Comparison of ENCODE assay signal across 8 cellular contexts in genomic region chr4:153222790-153223417, GRCh38. TPM values are rescaled to one million over a fixed set of nuclear protein-coding genes. Genes with fewer than 3 reads are reported as not detected.
DNase-seq lines count a peak whose midpoint lies in the region; ATAC-seq, FAIRE-seq and TF ChIP-seq lines count a peak whose summit lies in the region.

No MANE protein-coding gene starts in this region.

- intact Hi-C loops in left ventricle myocardium inferior (cut with micrococcal nuclease): no loop called here

- H3K9me3 ChIP-seq in left ventricle myocardium inferior (replicated peaks) (no peaks in the 10 kb centered on the region), parathyroid adenoma (ENCODE audit: control insufficient read depth, low read length) (no peaks in the 10 kb centered on the region)

- peak overlapping the region; percentile 90 for H2AFZ ChIP-seq in parathyroid adenoma

- H3K27me3 ChIP-seq in left ventricle myocardium inferior (ENCODE audit: low read depth) (no peaks in the 10 kb centered on the region), parathyroid adenoma (ENCODE audit: control insufficient read depth, insufficient read depth, low read length) (no peaks in the 10 kb centered on the region)

- H3K27ac ChIP-seq in left ventricle myocardium inferior (replicated peaks): peak overlapping the region; percentile 96
- H3K27ac ChIP-seq in parathyroid adenoma: peak overlapping the region; percentile 68

- H3K4me2 ChIP-seq in parathyroid adenoma (ENCODE audit: low read length): peak overlapping the region; percentile 44

- peaks cover 56% of the 10 kb centered on the region for H3K4me1 ChIP-seq in left ventricle myocardium inferior
- peaks cover 6% of the 10 kb centered on the region for H3K4me1 ChIP-seq in parathyroid adenoma

- DNase-seq in activated CD4-positive, CD25-positive, alpha-beta regulatory T cell (lab: John Stamatoyannopoulos, UW): no peak
- peak; percentile 78 for DNase-seq in OCI-M1 (lab: John Stamatoyannopoulos, UW)
- peak in 46 of 56 donors; percentile 8 to 73 (median 48) for DNase-seq in amygdala (lab: John Stamatoyannopoulos, UW)
- peak; percentile 54 for DNase-seq in left ventricle myocardium inferior
- DNase-seq in D721Med (ENCODE audit: insufficient read length, low spot score): no peak

- H3K9ac ChIP-seq in parathyroid adenoma: no peak overlapping the region

- H3K79me2 ChIP-seq in parathyroid adenoma: no peaks in the 10 kb centered on the region

- H3K36me3 ChIP-seq in left ventricle myocardium inferior (no peaks in the 10 kb centered on the region), parathyroid adenoma (ENCODE audit: control insufficient read depth, insufficient read depth, low read length) (no peaks in the 10 kb centered on the region)

- peak; percentile 39 to 60 for ATAC-seq in activated CD4-positive, CD25-positive, alpha-beta regulatory T cell treated with anti-CD3 and anti-CD28 coated beads, Interleukin-2, amount 50 U/mL, for 24 hours
- ATAC-seq in HG02938 (IDR thresholded peaks at IDR 0.05; ENCODE audit: unreplicated experiment): peak; percentile 58

- FAIRE-seq in D721Med (lab: Jason Lieb, UNC): no peak

- no peak for TF ChIP-seq CTCF in left ventricle myocardium inferior (IDR thresholded peaks at IDR 0.05; ENCODE audit: borderline replicate concordance)
- no peak for TF ChIP-seq CTCF in parathyroid adenoma (IDR thresholded peaks at IDR 0.05)
- no peak for TF ChIP-seq CTCF in D721Med (IDR thresholded peaks at IDR 0.05; ENCODE audit: insufficient read depth, missing control alignments)

- H3K4me3 ChIP-seq in left ventricle myocardium inferior (peak overlapping the region; percentile 85), parathyroid adenoma (ENCODE audit: low read depth, low read length) (peak overlapping the region; percentile 44)

RNA-seq across cellular contexts. Expression of gene TRIM2, which starts 18.7 kb away (rescaled TPM):
- 20.2 TPM for total RNA-seq in left ventricle myocardium inferior

Comparison
In these comparisons a context has a peak if more than half of its experiments do, and no peak if none do; other contexts are left out.
1. DNase-seq: peak in OCI-M1 (single experiment), amygdala (46 of 56) and left ventricle myocardium inferior (single experiment); none in activated CD4-positive, CD25-positive, alpha-beta regulatory T cell (0 of 4) and D721Med (single experiment).